Comparison of ENCODE assay signal across 2 cellular contexts in the genomic region with DNA sequence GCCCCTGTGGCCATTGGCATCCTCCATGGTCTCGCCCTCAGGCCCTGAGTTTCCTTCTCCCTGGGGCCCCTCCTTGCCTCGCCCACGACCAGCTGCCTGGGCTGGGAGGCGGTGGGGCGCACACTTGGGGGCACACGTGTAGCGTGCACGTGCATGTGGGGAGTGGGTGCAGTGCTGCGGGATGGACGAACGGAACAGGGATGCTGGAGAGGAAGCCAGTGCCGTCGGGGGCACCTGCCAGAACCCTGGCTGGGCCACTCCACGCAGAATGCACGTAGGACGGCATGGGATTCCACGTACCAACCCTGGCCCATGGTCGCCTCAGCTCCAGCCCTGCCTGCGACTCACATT.
TF ChIP-seq lines count a peak whose summit lies in the region.

No MANE protein-coding gene starts in this region.

TF ChIP-seq in K562, 482 proteins besides CTCF, POLR2A, EP300 and RAD21:
- no peak for TF ChIP-seq NCOA4 (IDR thresholded peaks at IDR 0.05; ENCODE audit: partially characterized antibody)
- TF ChIP-seq, protein P1, sequence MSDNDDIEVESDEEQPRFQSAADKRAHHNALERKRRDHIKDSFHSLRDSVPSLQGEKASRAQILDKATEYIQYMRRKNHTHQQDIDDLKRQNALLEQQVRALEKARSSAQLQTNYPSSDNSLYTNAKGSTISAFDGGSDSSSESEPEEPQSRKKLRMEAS (CRISPR knock-in tag; IDR thresholded peaks at IDR 0.05): peak; percentile 46; the same call in 1 of the 2 replicates
- no peak for TF ChIP-seq ARID1B (IDR thresholded peaks at IDR 0.05)
- no peak for TF ChIP-seq ETV1 (tag; conservative IDR thresholded peaks at IDR 0.05; ENCODE audit: low read depth)
- no peak for TF ChIP-seq ZNF12 (CRISPR knock-in tag; IDR thresholded peaks at IDR 0.05)

TF ChIP-seq in H1, 55 proteins besides CTCF, POLR2A, EP300 and RAD21:
- TF ChIP-seq POLR2AphosphoS5 (IDR thresholded peaks at IDR 0.05; ENCODE audit: low read depth, low read length) (peak; percentile 16; the same call in 1 of the 2 replicates), EGR1 (IDR thresholded peaks at IDR 0.05; ENCODE audit: borderline replicate concordance, low read depth, low read length) (no peak)
